ENCODE assay signal across 23 cellular contexts in the genomic region with DNA sequence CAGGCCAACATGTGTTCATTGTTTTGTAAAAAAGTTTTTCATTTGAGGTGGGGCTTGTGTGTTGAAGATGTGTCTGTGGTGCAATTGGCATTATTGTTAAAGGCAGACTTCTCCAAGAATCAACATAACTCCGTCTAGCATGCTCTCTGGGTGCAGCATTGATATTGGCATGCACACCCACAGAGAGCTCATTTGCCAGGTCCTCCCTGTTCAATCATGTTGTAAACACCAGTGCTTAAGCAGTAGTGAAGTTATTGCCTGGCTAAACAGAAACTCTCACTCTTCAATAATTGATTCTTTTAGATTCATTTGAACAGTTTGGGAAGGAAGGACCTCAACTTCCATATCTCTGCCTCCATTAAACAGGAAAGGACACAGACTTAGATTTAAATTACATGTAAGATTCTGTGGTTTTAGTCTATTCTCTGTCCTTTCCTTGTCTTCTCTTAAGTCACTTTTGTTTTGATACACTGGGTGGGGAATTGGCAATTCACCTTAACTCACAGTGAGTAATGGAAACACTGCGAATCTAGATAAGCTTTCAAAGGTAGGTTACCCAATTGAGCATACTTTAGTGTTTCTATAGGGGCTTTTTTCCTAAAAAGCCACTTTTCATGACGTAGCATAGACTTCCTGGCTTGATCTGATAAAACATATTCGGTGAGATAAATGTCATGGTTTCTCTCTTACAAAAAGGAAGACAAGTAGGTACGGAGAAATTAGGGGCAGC. TPM values are rescaled to one million over a fixed set of nuclear protein-coding genes. Genes with fewer than 3 reads are reported as not detected.
DNase-seq lines count a peak whose midpoint lies in the region; ATAC-seq and TF ChIP-seq lines count a peak whose summit lies in the region.
"Had no signal": no experiment of that assay in that cellular context is flagged by ENCODE, and none has a peak within 500 bp of the region (broad histone marks: within the 10 kb centered on the region; RNA-seq: fewer than 3 reads in every experiment).

No MANE protein-coding gene starts in this region.

- H3K4me1 ChIP-seq in colonic mucosa (no peaks in the 10 kb centered on the region), trophoblast cell (ENCODE audit: control insufficient read depth in 1 of 2, insufficient read depth in 2 of 2, low read length in 2 of 2) (no peaks in the 10 kb centered on the region), A673 (ENCODE audit: insufficient read depth, low read length, poor library complexity, severe bottlenecking) (no peaks in the 10 kb centered on the region)
- H3K4me1 ChIP-seq: Peyer's patch, prostate gland had no signal

- no peak overlapping the region for H3K4ac ChIP-seq in trophoblast cell (ENCODE audit: low read depth, low read length)

- H3K36me3 ChIP-seq in colonic mucosa (no peaks in the 10 kb centered on the region), trophoblast cell (ENCODE audit: control insufficient read depth in 1 of 2, insufficient read depth in 2 of 2, low read length in 2 of 2) (peaks cover 0 to 3% of the 10 kb centered on the region in 2 experiments), A673 (ENCODE audit: insufficient read depth, low read length, poor library complexity, severe bottlenecking) (no peaks in the 10 kb centered on the region)
- H3K36me3 ChIP-seq: cardiac muscle cell, Peyer's patch, prostate gland, SJCRH30 had no signal

- CTCF ChIA-PET in activated CD4-positive, alpha-beta T cell treated with anti-CD3 and anti-CD28 coated beads for 36 hours (lab: Charles Lee) = no interaction called here
- CTCF ChIA-PET in A673 (lab: Charles Lee) = no interaction called here

- H2AK5ac ChIP-seq in trophoblast cell (ENCODE audit: low read length) = no peak overlapping the region

- H2BK120ac ChIP-seq in trophoblast cell (ENCODE audit: insufficient read depth, low read length, poor library complexity) = no peak overlapping the region

- H3K9ac ChIP-seq in colonic mucosa (ENCODE audit: low read depth in 2 of 2, low read length in 2 of 2) (peak overlapping the region in 1 of 2 donors; percentile 43), trophoblast cell (ENCODE audit: low read length) (no peak overlapping the region)

- H3K27me3 ChIP-seq in colonic mucosa (no peaks in the 10 kb centered on the region), trophoblast cell (ENCODE audit: insufficient read depth, low read length) (no peaks in the 10 kb centered on the region), A673 (replicated peaks; ENCODE audit: insufficient read depth, low read depth, low read length, poor library complexity) (no peaks in the 10 kb centered on the region)
- H3K27me3 ChIP-seq: cardiac muscle cell, Peyer's patch, SJCRH30 had no signal

- H2BK12ac ChIP-seq in trophoblast cell (ENCODE audit: low read length) = no peak overlapping the region

- no peak overlapping the region for H3K27ac Mint-ChIP-seq in activated CD4-positive, alpha-beta T cell treated with anti-CD3 and anti-CD28 coated beads for 36 hours
- H3K27ac Mint-ChIP-seq: activated CD4-positive, alpha-beta T cell treated with anti-CD3 and anti-CD28 coated beads, Interleukin-2, amount 10 ng/mL, durations not matched to agents 7 days and 5 days; dendritic cell treated with granulocyte-macrophage colony-stimulating factor and Interleukin-4, amounts not matched to agents 40 ng/mL and 50 ng/mL, for 4 days had no signal

- BruUV-seq in A673 (replicated peaks; lab: Mats Ljungman, UMichigan) = no TSS peak

- no CpG with 5 or more reads among the region's 5 CpGs for WGBS in trophoblast cell (ENCODE audit: extremely low coverage, insufficient coverage, insufficient read length)

- POLR2A ChIA-PET in activated CD4-positive, alpha-beta T cell treated with anti-CD3 and anti-CD28 coated beads for 36 hours (lab: Charles Lee) = no interaction called here
- POLR2A ChIA-PET in A673 (lab: Charles Lee; ENCODE audit: low non-redundant PET) = no interaction called here

- peaks cover 2% of the 10 kb centered on the region for H3K9me3 Mint-ChIP-seq in activated CD4-positive, alpha-beta T cell treated with anti-CD3 and anti-CD28 coated beads for 36 hours (ENCODE audit: low read depth)

- H3K27me3 Mint-ChIP-seq in activated CD4-positive, alpha-beta T cell treated with anti-CD3 and anti-CD28 coated beads for 36 hours = peaks cover 26% of the 10 kb centered on the region

- H3K79me1 ChIP-seq in trophoblast cell (ENCODE audit: low read length) = peaks cover 2% of the 10 kb centered on the region

- H3K79me2 ChIP-seq in trophoblast cell (ENCODE audit: control insufficient read depth, insufficient read depth, low read length, poor library complexity) = peaks cover 2% of the 10 kb centered on the region

- H3K14ac ChIP-seq in trophoblast cell (ENCODE audit: low read length) = no peak overlapping the region

- H3K4me1 Mint-ChIP-seq in activated CD4-positive, alpha-beta T cell treated with anti-CD3 and anti-CD28 coated beads for 36 hours = peaks cover 23% of the 10 kb centered on the region

- no peak overlapping the region for H4K12ac ChIP-seq in trophoblast cell (ENCODE audit: low read depth, low read length)

- H3K4me2 ChIP-seq in trophoblast cell (ENCODE audit: low read length) = no peak overlapping the region

- no peak for DNase-seq in activated CD4-positive, alpha-beta T cell treated with anti-CD3 and anti-CD28 coated beads for 36 hours
- no peak for DNase-seq in activated CD4-positive, alpha-beta T cell treated with anti-CD3 and anti-CD28 coated beads for 48 hours
- DNase-seq in Jurkat, Clone E6-1 (ENCODE audit: low read depth, low spot score) = peak; percentile 10
- DNase-seq in colonic mucosa (peak; percentile 68), trophoblast cell (peak; percentile 36 to 92), A673 (ENCODE audit: low spot score) (no peak), retina (no peak), RPMI8226 (no peak)
- DNase-seq: 8988T; activated CD4-positive, alpha-beta T cell treated with anti-CD3 and anti-CD28 coated beads, Interleukin-2, amount 10 ng/mL, durations not matched to agents 7 days and 5 days; AML-193; GOT3; NCI-H1694; NCI-H2171; NCI-H524; NK-92 treated with Interleukin-12 subunit alpha and Interleukin-12 subunit beta, amount 100 ng/mL, for 24 hours; Peyer's patch; SJCRH30; stimulated activated CD8-positive, alpha-beta memory T cell treated with anti-CD3 and anti-CD28 coated beads, Interleukin-4, amount 100 ng/mL, for 48 hours had no signal

- peak; percentile 46 for ATAC-seq in activated CD4-positive, alpha-beta T cell treated with anti-CD3 and anti-CD28 coated beads for 36 hours

- no peak overlapping the region for H3K18ac ChIP-seq in trophoblast cell (ENCODE audit: low read length)

- H4K8ac ChIP-seq in trophoblast cell (ENCODE audit: low read depth, low read length) = no peak overlapping the region

- intact Hi-C loops in activated CD4-positive, alpha-beta T cell treated with anti-CD3 and anti-CD28 coated beads for 36 hours (cut with DNase I, micrococcal nuclease) = no loop called here
- intact Hi-C loops in colonic mucosa (cut with DNase I) = no loop called here
- intact Hi-C loops in A673 (cut with micrococcal nuclease; ENCODE audit: unreplicated experiment) = no loop called here

- TF ChIP-seq CTCF in colonic mucosa (IDR thresholded peaks at IDR 0.05) = no peak
- no peak for TF ChIP-seq CTCF in A673 (conservative IDR thresholded peaks at IDR 0.05; ENCODE audit: low read depth, low read length)

- no peak overlapping the region for H2BK5ac ChIP-seq in trophoblast cell (ENCODE audit: low read depth, low read length, poor library complexity)

- H3K9me3 ChIP-seq in colonic mucosa (no peaks in the 10 kb centered on the region), trophoblast cell (ENCODE audit: insufficient read depth, low read depth, low read length) (peaks cover 12% of the 10 kb centered on the region), A673 (ENCODE audit: low read depth, low read length, poor library complexity, severe bottlenecking) (no peaks in the 10 kb centered on the region)
- H3K9me3 ChIP-seq: Peyer's patch, prostate gland, SJCRH30 had no signal

- no peak overlapping the region for H3K23ac ChIP-seq in trophoblast cell (ENCODE audit: low read length)

- H3K4me3 ChIP-seq in Jurkat, Clone E6-1 (ENCODE audit: low read length) = no peak overlapping the region
- no peak overlapping the region for H3K4me3 ChIP-seq in colonic mucosa
- no peak overlapping the region for H3K4me3 ChIP-seq in trophoblast cell (ENCODE audit: low read depth, low read length)
- H3K4me3 ChIP-seq in A673 (ENCODE audit: low read depth, low read length, poor library complexity, severe bottlenecking) = no peak overlapping the region
- H3K4me3 ChIP-seq: cardiac muscle cell, lung, Peyer's patch, prostate gland, SJCRH30 had no signal

- peak overlapping the region; percentile 76 for H4K91ac ChIP-seq in trophoblast cell (ENCODE audit: low read depth, low read length)

- H3K36me3 Mint-ChIP-seq in activated CD4-positive, alpha-beta T cell treated with anti-CD3 and anti-CD28 coated beads for 36 hours (ENCODE audit: low read depth) = no peaks in the 10 kb centered on the region

- no peak overlapping the region for H3K4me3 Mint-ChIP-seq in activated CD4-positive, alpha-beta T cell treated with anti-CD3 and anti-CD28 coated beads for 36 hours
- H3K4me3 Mint-ChIP-seq: activated CD4-positive, alpha-beta T cell treated with anti-CD3 and anti-CD28 coated beads, Interleukin-2, amount 10 ng/mL, durations not matched to agents 7 days and 5 days; dendritic cell treated with granulocyte-macrophage colony-stimulating factor and Interleukin-4, amounts not matched to agents 40 ng/mL and 50 ng/mL, for 4 days had no signal

- peak overlapping the region; percentile 50 for H3K27ac ChIP-seq in colonic mucosa
- H3K27ac ChIP-seq in trophoblast cell (ENCODE audit: low read depth, low read length) = no peak overlapping the region
- no peak overlapping the region for H3K27ac ChIP-seq in A673 (ENCODE audit: low read depth, low read length, poor library complexity, severe bottlenecking)
- H3K27ac ChIP-seq: cardiac muscle cell, prostate gland, SJCRH30 had no signal

- H2AFZ ChIP-seq in trophoblast cell (ENCODE audit: insufficient read depth, low read length, poor library complexity) = no peak overlapping the region

RNA-seq across cellular contexts. Expression of a gene that starts 30.8 kb away (rescaled TPM):
- 1 to 10 TPM; 2.0 to 2.4 TPM for total RNA-seq in activated CD4-positive, alpha-beta T cell treated with anti-CD3 and anti-CD28 coated beads for 36 hours
- polyA plus RNA-seq in Jurkat, Clone E6-1 (2012; ENCODE audit: insufficient read depth, insufficient read length) = 0.27 TPM
- total RNA-seq in colonic mucosa = 10 to 100 TPM; 32.2 to 41.8 TPM
- polyA plus RNA-seq in trophoblast cell (2013) = 15.8 and 16.3 TPM in 2 replicates
- 0.26 and 0.39 TPM in 2 replicates for total RNA-seq in A673 (2021)

RNA-seq across cellular contexts. Expression of a gene that starts 40.5 kb away (rescaled TPM):
- total RNA-seq in activated CD4-positive, alpha-beta T cell treated with anti-CD3 and anti-CD28 coated beads for 36 hours = 10 to 100 TPM; 45.8 to 50.9 TPM
- polyA plus RNA-seq in Jurkat, Clone E6-1 (2012; ENCODE audit: insufficient read depth, insufficient read length) = 37.0 TPM
- total RNA-seq in colonic mucosa (10 to 100 TPM; 12.6 to 17.6 TPM), A673 (2021) (63.7 and 72.2 TPM in 2 replicates)
- 25.7 and 27.8 TPM in 2 replicates for polyA plus RNA-seq in trophoblast cell (2013)

Comparison
In these comparisons a context has a peak if more than half of its experiments do, and no peak if none do; other contexts are left out.
1. DNase-seq: peak in Jurkat, Clone E6-1 (single experiment), colonic mucosa (single experiment) and trophoblast cell (2 of 2); none in activated CD4-positive, alpha-beta T cell treated with anti-CD3 and anti-CD28 coated beads for 36 hours (single experiment), activated CD4-positive, alpha-beta T cell treated with anti-CD3 and anti-CD28 coated beads for 48 hours (single experiment), A673 (single experiment), retina (single experiment) and RPMI8226 (single experiment).
2. RNA of a gene that starts 30.8 kb away (total RNA-seq): 32.2 to 41.8 TPM in colonic mucosa; 2.0 to 2.4 TPM in activated CD4-positive, alpha-beta T cell treated with anti-CD3 and anti-CD28 coated beads for 36 hours and 0.26 to 0.39 TPM in A673; every median in the first group is over 4 times any median in the second.